ENCODE assay signal across 8 cellular contexts in the genomic region with DNA sequence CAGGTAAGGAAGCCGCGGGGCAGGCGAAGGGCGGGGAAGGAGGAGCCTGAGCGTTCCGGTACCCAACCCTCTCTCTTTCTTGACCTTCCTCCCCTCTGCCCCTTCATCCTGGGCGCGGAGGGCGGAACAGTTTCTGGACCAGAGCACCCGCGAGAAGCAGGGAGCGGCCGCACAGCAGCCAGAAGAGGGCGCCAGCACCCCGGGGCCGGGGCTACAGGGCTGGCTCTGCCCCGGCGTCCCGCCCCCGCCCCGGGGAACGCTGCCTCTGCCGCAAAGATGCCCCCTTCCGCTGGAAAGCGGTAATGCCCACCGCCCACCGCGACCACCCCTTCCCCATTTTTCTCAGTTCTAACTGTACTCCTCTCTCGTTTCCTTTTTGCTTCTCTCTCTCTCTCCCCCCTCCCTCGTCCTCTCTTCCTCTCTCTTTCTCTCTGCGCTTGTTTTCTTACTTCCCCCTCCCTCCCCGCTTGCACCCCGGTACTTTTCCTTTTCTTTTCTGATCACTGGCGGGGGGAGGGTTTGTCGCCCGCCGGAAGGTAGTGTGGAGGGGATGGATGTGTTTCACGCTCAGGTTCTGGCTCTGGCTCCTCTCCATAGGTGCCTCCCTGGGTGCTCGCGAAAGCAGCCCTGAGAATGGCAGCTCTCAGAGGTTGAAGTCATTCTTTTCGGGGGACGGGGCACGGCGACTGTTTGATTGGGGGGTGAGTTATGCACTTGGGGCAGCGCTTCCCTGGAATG. TPM values are rescaled to one million over a fixed set of nuclear protein-coding genes. Genes with fewer than 3 reads are reported as not detected.
DNase-seq lines count a peak whose midpoint lies in the region; ATAC-seq lines count a peak whose summit lies in the region.

No MANE protein-coding gene starts in this region.

- peak; percentile 96 for DNase-seq in AG20443 (ENCODE audit: low spot score)
- DNase-seq in NCI-H82 (lab: John Stamatoyannopoulos, UW), result peak; percentile 88
- DNase-seq in activated T-cell treated with anti-CD3 and anti-CD28 coated beads for 1 hour (ENCODE audit: low read depth), result peak; percentile 95
- DNase-seq in myocyte (ENCODE audit: low read depth), result peak; percentile 93
- peak; percentile 80 to 90 for DNase-seq in stimulated activated CD8-positive, alpha-beta memory T cell treated with anti-CD3 and anti-CD28 coated beads, Interleukin-7, amount 100 ng/mL, for 4 hours (ENCODE audit: low read depth in 2 of 2)

- H3K4me3 ChIP-seq in esophagus (ENCODE audit: low read depth in 1 of 2, low read length in 2 of 2), result peak overlapping the region; percentile 63

- peaks cover 0 to 3% of the 10 kb centered on the region in 2 donors for H3K27me3 ChIP-seq in esophagus (ENCODE audit: control insufficient read depth in 1 of 2, insufficient read depth in 2 of 2, low read length in 2 of 2)

- H3K27ac ChIP-seq in esophagus (ENCODE audit: low read depth in 2 of 2, low read length in 1 of 2), result peak overlapping the region; percentile 56 to 67

- ATAC-seq in GM19023 (IDR thresholded peaks at IDR 0.05; ENCODE audit: unreplicated experiment), result peak; percentile 91
- peak; percentile 93 for ATAC-seq in HG03175 (IDR thresholded peaks at IDR 0.05; ENCODE audit: unreplicated experiment)

- peaks cover 0 to 14% of the 10 kb centered on the region in 2 donors for H3K4me1 ChIP-seq in esophagus (ENCODE audit: control insufficient read depth in 2 of 2, insufficient read depth in 2 of 2, low read length in 1 of 2)

- H3K36me3 ChIP-seq in esophagus (ENCODE audit: control insufficient read depth in 2 of 2, insufficient read depth in 2 of 2, low read length in 1 of 2), result no peaks in the 10 kb centered on the region

- 1% methylated on average over 33 to 45 of the region's 45 CpGs for WGBS in esophagus, 2 donors

- no peaks in the 10 kb centered on the region for H3K9me3 ChIP-seq in esophagus (ENCODE audit: control insufficient read depth in 2 of 2, insufficient read depth in 1 of 2, low read depth in 1 of 2, low read length in 1 of 2)

RNA-seq across cellular contexts. Expression of a gene that starts 13.1 kb away (rescaled TPM):
- 1 to 10 TPM; 1.2 to 1.5 TPM for polyA plus RNA-seq in esophagus
- total RNA-seq in myocyte, result 14.7 and 15.4 TPM in 2 replicates
- polyA plus RNA-seq in myocyte (2012), result 8.3 TPM

Comparison
In these comparisons a context has a peak if more than half of its experiments do, and no peak if none do; other contexts are left out.
1. Peak in every context shown above with its lines: DNase-seq, ATAC-seq, H3K4me3 ChIP-seq and H3K27ac ChIP-seq.